2 cellular contexts compared by ENCODE assay signal in the genomic region with DNA sequence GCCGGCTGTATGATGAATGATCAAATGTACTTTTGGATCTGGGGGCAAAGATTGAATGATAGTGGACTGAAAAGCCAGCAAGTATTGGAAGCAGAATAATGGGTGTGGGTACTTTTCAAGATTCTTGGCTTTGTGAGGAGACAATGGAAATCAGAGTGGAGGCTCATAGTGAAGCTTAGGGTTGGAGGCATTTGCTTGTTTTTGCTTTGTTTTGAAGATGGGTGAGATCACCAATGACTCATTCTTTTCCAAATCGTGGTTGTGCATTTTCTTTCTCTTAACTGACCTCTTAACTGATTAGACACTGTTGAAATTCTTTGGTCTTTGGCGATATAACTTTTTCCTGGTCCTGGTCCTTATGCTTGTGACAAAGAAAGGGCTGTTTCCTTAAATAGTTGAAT.
A peak's percentile ranks its signal among the peaks of the same experiment; 100 is the strongest.
TF ChIP-seq lines count a peak whose summit lies in the region.

No MANE protein-coding gene starts in this region.

TF ChIP-seq in IMR-90, 13 proteins besides CTCF, POLR2A, EP300 and RAD21:
- no peak for TF ChIP-seq RCOR1 (IDR thresholded peaks at IDR 0.05; ENCODE audit: insufficient replicate concordance, low read length)
- peak; percentile 13; the same call in 1 of the 2 replicates for TF ChIP-seq BHLHE40 (IDR thresholded peaks at IDR 0.05; ENCODE audit: low read depth, low read length)
- TF ChIP-seq, protein P1, sequence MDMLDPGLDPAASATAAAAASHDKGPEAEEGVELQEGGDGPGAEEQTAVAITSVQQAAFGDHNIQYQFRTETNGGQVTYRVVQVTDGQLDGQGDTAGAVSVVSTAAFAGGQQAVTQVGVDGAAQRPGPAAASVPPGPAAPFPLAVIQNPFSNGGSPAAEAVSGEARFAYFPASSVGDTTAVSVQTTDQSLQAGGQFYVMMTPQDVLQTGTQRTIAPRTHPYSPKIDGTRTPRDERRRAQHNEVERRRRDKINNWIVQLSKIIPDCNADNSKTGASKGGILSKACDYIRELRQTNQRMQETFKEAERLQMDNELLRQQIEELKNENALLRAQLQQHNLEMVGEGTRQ (IDR thresholded peaks at IDR 0.05; ENCODE audit: low read depth, low read length), result no peak
- no peak for TF ChIP-seq RFX5 (IDR thresholded peaks at IDR 0.05; ENCODE audit: low read depth, low read length)
- TF ChIP-seq CEBPB (IDR thresholded peaks at IDR 0.05; ENCODE audit: low read depth, low read length), result peak; percentile 35; the same call in 1 of the 2 replicates
- TF ChIP-seq CHD1 (IDR thresholded peaks at IDR 0.05; ENCODE audit: low read depth, low read length), result no peak
- peak; percentile 90 for TF ChIP-seq FOS (IDR thresholded peaks at IDR 0.05; ENCODE audit: low read depth, low read length)
- TF ChIP-seq, protein P2, sequence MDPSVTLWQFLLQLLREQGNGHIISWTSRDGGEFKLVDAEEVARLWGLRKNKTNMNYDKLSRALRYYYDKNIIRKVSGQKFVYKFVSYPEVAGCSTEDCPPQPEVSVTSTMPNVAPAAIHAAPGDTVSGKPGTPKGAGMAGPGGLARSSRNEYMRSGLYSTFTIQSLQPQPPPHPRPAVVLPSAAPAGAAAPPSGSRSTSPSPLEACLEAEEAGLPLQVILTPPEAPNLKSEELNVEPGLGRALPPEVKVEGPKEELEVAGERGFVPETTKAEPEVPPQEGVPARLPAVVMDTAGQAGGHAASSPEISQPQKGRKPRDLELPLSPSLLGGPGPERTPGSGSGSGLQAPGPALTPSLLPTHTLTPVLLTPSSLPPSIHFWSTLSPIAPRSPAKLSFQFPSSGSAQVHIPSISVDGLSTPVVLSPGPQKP (IDR thresholded peaks at IDR 0.05; ENCODE audit: borderline replicate concordance, low read depth, low read length), result no peak
- TF ChIP-seq NFE2L2 (IDR thresholded peaks at IDR 0.05; ENCODE audit: low read depth, low read length), result no peak
- no peak for TF ChIP-seq MAFK (IDR thresholded peaks at IDR 0.05; ENCODE audit: low read depth, low read length)
- TF ChIP-seq MAZ (IDR thresholded peaks at IDR 0.05; ENCODE audit: borderline replicate concordance, low read depth, low read length), result no peak
- no peak for TF ChIP-seq MXI1 (IDR thresholded peaks at IDR 0.05; ENCODE audit: borderline replicate concordance, low read depth, low read length)
- no peak for TF ChIP-seq SMC3 (IDR thresholded peaks at IDR 0.05; ENCODE audit: low read depth, low read length)

TF ChIP-seq in HepG2, 621 proteins besides CTCF, POLR2A, EP300 and RAD21:
- TF ChIP-seq, protein P3, sequence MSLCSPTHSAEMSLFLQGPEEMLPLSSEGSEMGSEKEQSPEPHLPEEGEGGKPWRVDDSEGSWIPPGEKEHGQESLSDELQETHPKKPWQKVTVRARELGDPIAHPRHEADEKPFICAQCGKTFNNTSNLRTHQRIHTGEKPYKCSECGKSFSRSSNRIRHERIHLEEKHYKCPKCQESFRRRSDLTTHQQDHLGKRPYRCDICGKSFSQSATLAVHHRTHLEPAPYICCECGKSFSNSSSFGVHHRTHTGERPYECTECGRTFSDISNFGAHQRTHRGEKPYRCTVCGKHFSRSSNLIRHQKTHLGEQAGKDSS (CRISPR knock-in tag; IDR thresholded peaks at IDR 0.05; ENCODE audit: borderline replicate concordance, low read depth), result no peak
- no peak for TF ChIP-seq ZSCAN30 (CRISPR knock-in tag; IDR thresholded peaks at IDR 0.05)
- TF ChIP-seq MTF1 (CRISPR knock-in tag; IDR thresholded peaks at IDR 0.05), result no peak
TF ChIP-seq in HepG2: peak in this region for 0.
